Comparison of ENCODE assay signal across 13 cellular contexts in the genomic region with DNA sequence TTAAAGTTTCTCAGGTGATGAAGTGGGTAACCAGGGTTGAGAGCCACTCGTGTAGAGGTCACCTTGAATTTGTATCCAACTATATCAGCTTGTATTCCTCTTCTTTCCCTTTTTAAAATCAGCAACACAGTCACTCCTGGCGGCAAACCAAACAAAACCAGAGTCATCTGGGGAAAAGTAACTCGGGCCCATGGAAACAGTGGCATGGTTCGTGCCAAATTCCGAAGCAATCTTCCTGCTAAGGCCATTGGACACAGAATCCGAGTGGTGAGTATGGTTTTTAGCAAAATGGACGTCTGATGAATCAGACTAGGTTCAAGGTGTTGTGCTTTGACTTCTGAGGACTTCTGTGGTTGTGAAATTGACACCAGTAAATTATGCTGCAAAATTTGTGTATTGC. TPM values are rescaled to one million over a fixed set of nuclear protein-coding genes. Genes with fewer than 3 reads are reported as not detected.
DNase-seq lines count a peak whose midpoint lies in the region; ATAC-seq and TF ChIP-seq lines count a peak whose summit lies in the region.
"Had no signal": no experiment of that assay in that cellular context is flagged by ENCODE, and none has a peak within 500 bp of the region (broad histone marks: within the 10 kb centered on the region; RNA-seq: fewer than 3 reads in every experiment).

No MANE protein-coding gene starts in this region.

- H3K4me1 Mint-ChIP-seq in activated naive CD4-positive, alpha-beta T cell treated with anti-CD3 and anti-CD28 coated beads, Interleukin-2, amount 10 ng/mL, durations not matched to agents 7 days and 5 days = peaks cover 70% of the 10 kb centered on the region
- H3K4me1 Mint-ChIP-seq in WTC11 = peaks cover 43% of the 10 kb centered on the region
- peaks cover 31 to 74% of the 10 kb centered on the region in 2 donors for H3K4me1 Mint-ChIP-seq in stimulated activated naive B cell treated with anti-CD40 and anti-IgM and Interleukin-4, amounts not matched to agents 10 μg/mL and 1 μg/mL and 100 μg/mL, for 72 hours

- peak overlapping the region; percentile 32 for H3K4me2 ChIP-seq in fibroblast of lung (ENCODE audit: extremely low read depth, insufficient read depth, low read length)

- no peaks in the 10 kb centered on the region for H3K9me3 Mint-ChIP-seq in activated naive CD4-positive, alpha-beta T cell treated with anti-CD3 and anti-CD28 coated beads, Interleukin-2, amount 50 U/mL, for 72 hours
- H3K9me3 Mint-ChIP-seq in activated naive CD4-positive, alpha-beta T cell treated with anti-CD3 and anti-CD28 coated beads, Interleukin-2, amount 10 ng/mL, durations not matched to agents 7 days and 5 days = no peaks in the 10 kb centered on the region
- H3K9me3 Mint-ChIP-seq in WTC11 = no peaks in the 10 kb centered on the region
- H3K9me3 Mint-ChIP-seq in stimulated activated naive B cell treated with anti-CD40 and anti-IgM and Interleukin-4, amounts not matched to agents 10 μg/mL and 1 μg/mL and 100 μg/mL, for 72 hours = peaks cover 1 to 3% of the 10 kb centered on the region in 2 donors

- H3K27me3 ChIP-seq in fibroblast of lung (ENCODE audit: control insufficient read depth, insufficient read depth, low read length) = no peaks in the 10 kb centered on the region
- H3K27me3 ChIP-seq: BLaER1, colonic mucosa, SJCRH30 had no signal

- no peaks in the 10 kb centered on the region for H3K27me3 Mint-ChIP-seq in activated naive CD4-positive, alpha-beta T cell treated with anti-CD3 and anti-CD28 coated beads, Interleukin-2, amount 10 ng/mL, durations not matched to agents 7 days and 5 days
- H3K27me3 Mint-ChIP-seq in WTC11 (ENCODE audit: low read depth) = no peaks in the 10 kb centered on the region; the same call in 1 of the 2 replicates
- H3K27me3 Mint-ChIP-seq in stimulated activated naive B cell treated with anti-CD40 and anti-IgM and Interleukin-4, amounts not matched to agents 10 μg/mL and 1 μg/mL and 100 μg/mL, for 72 hours = no peaks in the 10 kb centered on the region

- H4K20me1 ChIP-seq in fibroblast of lung (ENCODE audit: control insufficient read depth, extremely low read depth, insufficient read depth, low read length) = no peaks in the 10 kb centered on the region

- CTCF ChIA-PET in activated naive CD4-positive, alpha-beta T cell treated with anti-CD3 and anti-CD28 coated beads, Interleukin-2, amount 10 ng/mL, durations not matched to agents 7 days and 5 days (lab: Charles Lee) = no interaction called here
- CTCF ChIA-PET in WTC11 (lab: Charles Lee) = no interaction called here

- H3K4me1 ChIP-seq in fibroblast of lung (ENCODE audit: control insufficient read depth, extremely low read depth, insufficient read depth, low read length) = peaks cover 5% of the 10 kb centered on the region
- H3K4me1 ChIP-seq: SJCRH30 had no signal

- H3K36me3 ChIP-seq in fibroblast of lung (ENCODE audit: control insufficient read depth, insufficient read depth, low read length) = peaks cover 16% of the 10 kb centered on the region

- no peak overlapping the region for H2AFZ ChIP-seq in fibroblast of lung (ENCODE audit: low read length)

- H3K9ac ChIP-seq in fibroblast of lung (ENCODE audit: insufficient read depth, low read length) = no peak overlapping the region

- H3K36me3 Mint-ChIP-seq in activated naive CD4-positive, alpha-beta T cell treated with anti-CD3 and anti-CD28 coated beads, Interleukin-2, amount 50 U/mL, for 72 hours = peaks cover 40 to 71% of the 10 kb centered on the region in 2 donors
- peaks cover 73% of the 10 kb centered on the region for H3K36me3 Mint-ChIP-seq in activated naive CD4-positive, alpha-beta T cell treated with anti-CD3 and anti-CD28 coated beads, Interleukin-2, amount 10 ng/mL, durations not matched to agents 7 days and 5 days
- H3K36me3 Mint-ChIP-seq in WTC11 = peaks cover 61% of the 10 kb centered on the region
- H3K36me3 Mint-ChIP-seq in stimulated activated naive B cell treated with anti-CD40 and anti-IgM and Interleukin-4, amounts not matched to agents 10 μg/mL and 1 μg/mL and 100 μg/mL, for 72 hours = peaks cover 60 to 77% of the 10 kb centered on the region in 2 donors

- no peaks in the 10 kb centered on the region for H3K9me3 ChIP-seq in fibroblast of lung (ENCODE audit: control insufficient read depth, insufficient read depth, low read depth, low read length)
- H3K9me3 ChIP-seq: BLaER1, colonic mucosa, SJCRH30 had no signal

- no peak for TF ChIP-seq CTCF in WTC11 (IDR thresholded peaks at IDR 0.05)
- TF ChIP-seq CTCF in fibroblast of lung (conservative IDR thresholded peaks at IDR 0.05 in 1 of 2, IDR thresholded peaks at IDR 0.05 in 1 of 2; ENCODE audit: low read depth in 1 of 2, low read length in 2 of 2) = no peak

- H3K79me2 ChIP-seq in fibroblast of lung (ENCODE audit: control insufficient read depth, insufficient read depth, low read length) = peaks cover 41% of the 10 kb centered on the region

- ATAC-seq in activated naive CD4-positive, alpha-beta T cell treated with anti-CD3 and anti-CD28 coated beads, Interleukin-2, amount 50 U/mL, for 72 hours = no peak
- no peak for ATAC-seq in WTC11
- no peak for ATAC-seq in stimulated activated naive B cell treated with anti-CD40 and anti-IgM and Interleukin-4, amounts not matched to agents 10 μg/mL and 1 μg/mL and 100 μg/mL, for 72 hours (replicated peaks)

- H3K4me3 ChIP-seq in fibroblast of lung (replicated peaks in 1 of 4; ENCODE audit: control extremely low read depth in 1 of 4, insufficient read depth in 1 of 4, low read depth in 3 of 4, low read length in 4 of 4) = no peak overlapping the region
- H3K4me3 ChIP-seq: BLaER1, colonic mucosa, SJCRH30 had no signal

- POLR2A ChIA-PET in WTC11 (lab: Charles Lee) = no interaction called here

- DNase-seq in activated naive CD4-positive, alpha-beta T cell treated with anti-CD3 and anti-CD28 coated beads, Interleukin-2, amount 50 U/mL, for 72 hours (ENCODE audit: low spot score in 2 of 2) = no peak
- no peak for DNase-seq in activated naive CD4-positive, alpha-beta T cell treated with anti-CD3 and anti-CD28 coated beads, Interleukin-2, amount 10 ng/mL, durations not matched to agents 7 days and 5 days
- DNase-seq in WTC11 (ENCODE audit: low spot score) (no peak), fibroblast of lung (ENCODE audit: low read depth in 2 of 2) (peak in 1 of 2 donors; percentile 89), HuH-7 (ENCODE audit: low spot score) (no peak), SIG-M5 (lab: John Stamatoyannopoulos, UW) (no peak), DMS153 treated with DMSO at 0.1 percent for 48 hours (lab: John Stamatoyannopoulos, UW; ENCODE audit: unreplicated experiment) (no peak)
- DNase-seq in stimulated activated naive B cell treated with anti-CD40 and anti-IgM and Interleukin-4, amounts not matched to agents 10 μg/mL and 1 μg/mL and 100 μg/mL, for 72 hours = no peak
- DNase-seq: colonic mucosa; NCI-H2171 treated with DMSO at 0.1 percent for 48 hours; SJCRH30; stimulated activated naive CD4-positive, alpha-beta T cell treated with Interleukin-2 at 50 U/mL for 16 hours had no signal

- H3K27ac Mint-ChIP-seq in activated naive CD4-positive, alpha-beta T cell treated with anti-CD3 and anti-CD28 coated beads, Interleukin-2, amount 50 U/mL, for 72 hours = peak overlapping the region; percentile 15 to 60
- H3K27ac Mint-ChIP-seq in activated naive CD4-positive, alpha-beta T cell treated with anti-CD3 and anti-CD28 coated beads, Interleukin-2, amount 10 ng/mL, durations not matched to agents 7 days and 5 days = no peak overlapping the region
- H3K27ac Mint-ChIP-seq in WTC11 = peak overlapping the region; percentile 78
- peak overlapping the region; percentile 65 for H3K27ac Mint-ChIP-seq in stimulated activated naive B cell treated with anti-CD40 and anti-IgM and Interleukin-4, amounts not matched to agents 10 μg/mL and 1 μg/mL and 100 μg/mL, for 72 hours

- no peak overlapping the region for H3K27ac ChIP-seq in fibroblast of lung (ENCODE audit: insufficient read depth, low read length)
- H3K27ac ChIP-seq: BLaER1, colonic mucosa, SJCRH30 had no signal

- no peak overlapping the region for H3K4me3 Mint-ChIP-seq in activated naive CD4-positive, alpha-beta T cell treated with anti-CD3 and anti-CD28 coated beads, Interleukin-2, amount 10 ng/mL, durations not matched to agents 7 days and 5 days
- peak overlapping the region; percentile 25; the same call in 1 of the 2 replicates for H3K4me3 Mint-ChIP-seq in WTC11
- peak overlapping the region; percentile 64 to 66 for H3K4me3 Mint-ChIP-seq in stimulated activated naive B cell treated with anti-CD40 and anti-IgM and Interleukin-4, amounts not matched to agents 10 μg/mL and 1 μg/mL and 100 μg/mL, for 72 hours

TF ChIP-seq in WTC11, 78 proteins besides CTCF, POLR2A, EP300 and RAD21 (continues in another document):
- TF ChIP-seq CREM (CRISPR knock-in tag; IDR thresholded peaks at IDR 0.05) = no peak
- no peak for TF ChIP-seq RORB (CRISPR knock-in tag; IDR thresholded peaks at IDR 0.05)
- TF ChIP-seq, protein P1, sequence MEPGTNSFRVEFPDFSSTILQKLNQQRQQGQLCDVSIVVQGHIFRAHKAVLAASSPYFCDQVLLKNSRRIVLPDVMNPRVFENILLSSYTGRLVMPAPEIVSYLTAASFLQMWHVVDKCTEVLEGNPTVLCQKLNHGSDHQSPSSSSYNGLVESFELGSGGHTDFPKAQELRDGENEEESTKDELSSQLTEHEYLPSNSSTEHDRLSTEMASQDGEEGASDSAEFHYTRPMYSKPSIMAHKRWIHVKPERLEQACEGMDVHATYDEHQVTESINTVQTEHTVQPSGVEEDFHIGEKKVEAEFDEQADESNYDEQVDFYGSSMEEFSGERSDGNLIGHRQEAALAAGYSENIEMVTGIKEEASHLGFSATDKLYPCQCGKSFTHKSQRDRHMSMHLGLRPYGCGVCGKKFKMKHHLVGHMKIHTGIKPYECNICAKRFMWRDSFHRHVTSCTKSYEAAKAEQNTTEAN (CRISPR knock-in tag; IDR thresholded peaks at IDR 0.05) = no peak
- TF ChIP-seq ZMAT4 (CRISPR knock-in tag; IDR thresholded peaks at IDR 0.05) = no peak

RNA-seq across cellular contexts. Expression of gene RPL35A, which starts 3.9 kb away (rescaled TPM):
- total RNA-seq in activated naive CD4-positive, alpha-beta T cell treated with anti-CD3 and anti-CD28 coated beads, Interleukin-2, amount 50 U/mL, for 72 hours = 1,000 to 10,000 TPM; 1,604 to 1,708 TPM
- 1,384 to 1,463 TPM (median 1,429 TPM) in 3 replicates for total RNA-seq in WTC11 (2021)
- 535 and 1,048 TPM in 2 replicates for total RNA-seq in fibroblast of lung
- 902 and 937 TPM in 2 replicates for polyA plus RNA-seq in fibroblast of lung
- 1,855 and 1,955 TPM in 2 replicates for polyA plus RNA-seq in fibroblast of lung (2012)
- polyA minus RNA-seq in fibroblast of lung (ENCODE audit: low replicate concordance) = 12.2 and 21.2 TPM in 2 replicates

RNA-seq across cellular contexts. Expression of gene LMLN, which starts 6.1 kb away (rescaled TPM):
- 1 to 10 TPM; 2.4 to 8.4 TPM for total RNA-seq in activated naive CD4-positive, alpha-beta T cell treated with anti-CD3 and anti-CD28 coated beads, Interleukin-2, amount 50 U/mL, for 72 hours
- total RNA-seq in WTC11 (2021) = 3.6 to 5.2 TPM (median 4.2 TPM) in 3 replicates
- total RNA-seq in fibroblast of lung = 5.9 and 7.1 TPM in 2 replicates
- polyA plus RNA-seq in fibroblast of lung = 5.0 and 6.6 TPM in 2 replicates
- 2.8 and 3.4 TPM in 2 replicates for polyA plus RNA-seq in fibroblast of lung (2012)
- polyA minus RNA-seq in fibroblast of lung (ENCODE audit: low replicate concordance) = 3.3 and 19.6 TPM in 2 replicates
